26 cellular contexts compared by ENCODE assay signal in the genomic region with DNA sequence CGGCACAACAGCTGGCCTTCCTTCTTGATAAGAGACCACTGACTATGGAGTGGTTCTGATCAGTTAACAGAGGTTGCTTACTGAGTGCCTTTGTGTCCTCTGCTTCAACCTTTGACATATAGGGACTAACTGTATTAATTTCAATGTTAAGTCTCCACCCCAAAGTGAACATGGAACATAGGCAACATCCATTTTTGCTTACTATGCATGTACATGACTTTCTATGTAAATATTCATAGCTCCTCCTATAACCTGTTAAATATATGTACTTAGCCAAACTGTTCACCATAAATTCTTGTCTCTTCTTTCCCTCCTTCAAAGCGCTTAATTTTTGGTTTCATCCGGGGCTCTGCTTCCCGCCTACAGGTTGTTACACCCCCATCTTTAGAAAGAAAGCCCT.
"Had no signal": no experiment of that assay in that cellular context is flagged by ENCODE, and none has a peak within 500 bp of the region (broad histone marks: within the 10 kb centered on the region; RNA-seq: fewer than 3 reads in every experiment).

No MANE protein-coding gene starts in this region.

- H3K27ac ChIP-seq: colonic mucosa, epithelial cell of prostate, esophagus squamous epithelium, gastroesophageal sphincter, heart left ventricle, hepatocyte, left ventricle myocardium inferior, lower lobe of right lung had no signal

- H3K36me3 ChIP-seq: colonic mucosa, esophagus squamous epithelium, gastroesophageal sphincter, heart left ventricle, left ventricle myocardium inferior, lower lobe of right lung had no signal

- DNase-seq: colonic mucosa; cortex of kidney; effector CD8-positive, alpha-beta T cell; effector memory CD8-positive, alpha-beta T cell; endodermal cell; erythroblast; esophagus squamous epithelium; foreskin fibroblast; heart left ventricle; hypothalamus; immature natural killer cell; islet precursor cell; kidney; kidney glomerular epithelial cell; left colon; left ventricle myocardium inferior; lower lobe of right lung; mesenchymal stem cell; mucosa of descending colon had no signal

- H3K27me3 ChIP-seq: colonic mucosa, esophagus squamous epithelium, gastroesophageal sphincter, heart left ventricle, hepatocyte had no signal

- H2AFZ ChIP-seq: hepatocyte had no signal

- FAIRE-seq: endometrium, frontal cortex had no signal

- H3K4me3 ChIP-seq: colonic mucosa, esophagus squamous epithelium, gastroesophageal sphincter, heart left ventricle, hepatocyte, left ventricle myocardium inferior, lower lobe of right lung, mucosa of descending colon had no signal

- H3K79me2 ChIP-seq: hepatocyte had no signal

- H3K9me3 ChIP-seq: colonic mucosa, esophagus squamous epithelium, gastroesophageal sphincter, heart left ventricle, left ventricle myocardium inferior, lower lobe of right lung, mucosa of descending colon had no signal

- ATAC-seq: effector memory CD8-positive, alpha-beta T cell; esophagus mucosa; gastroesophageal sphincter; heart left ventricle; left colon; left lobe of liver; lower lobe of right lung; mucosa of descending colon had no signal

- H3K4me1 ChIP-seq: colonic mucosa, esophagus squamous epithelium, gastroesophageal sphincter, heart left ventricle, left ventricle myocardium inferior, lower lobe of right lung had no signal

- H3K4me2 ChIP-seq: hepatocyte had no signal
